ENCODE assay signal across 9 cellular contexts in the genomic region with DNA sequence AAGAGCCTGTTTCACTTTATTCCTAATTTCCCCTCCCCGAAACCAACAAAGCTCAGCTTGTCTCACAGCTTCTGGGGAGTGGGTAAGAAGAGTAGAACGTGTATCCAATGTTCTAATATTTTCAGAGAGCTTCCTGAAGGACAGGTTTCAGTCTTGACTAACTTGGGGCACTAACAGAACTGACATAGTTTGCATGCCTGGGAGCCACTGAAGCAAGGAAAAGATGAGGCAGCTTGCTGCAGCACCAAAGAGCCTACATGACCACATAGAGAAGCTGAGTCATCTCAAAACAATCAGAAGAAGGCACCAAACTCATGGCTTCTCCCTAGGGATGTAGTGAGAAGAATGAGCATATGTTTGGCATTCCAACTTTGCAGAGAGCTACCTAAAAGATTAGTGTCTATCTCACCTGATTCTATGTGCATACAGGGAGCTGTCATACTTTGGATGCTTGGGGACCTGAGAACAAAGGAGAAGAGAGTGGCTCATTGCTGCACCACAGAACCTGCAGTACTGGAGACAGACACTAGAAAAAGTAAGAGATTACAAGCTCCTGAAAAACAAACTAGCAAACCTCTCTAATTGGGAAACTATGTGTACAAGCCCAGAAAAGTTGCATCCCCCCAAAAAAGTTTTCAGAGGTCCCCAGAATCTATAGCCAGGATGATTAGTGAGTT.
DNase-seq lines count a peak whose midpoint lies in the region; ATAC-seq and TF ChIP-seq lines count a peak whose summit lies in the region.
"Had no signal": no experiment of that assay in that cellular context is flagged by ENCODE, and none has a peak within 500 bp of the region (broad histone marks: within the 10 kb centered on the region; RNA-seq: fewer than 3 reads in every experiment).

No MANE protein-coding gene starts in this region.

- peak overlapping the region in 7 of 11 experiments; percentile 51 to 75 (median 60); a peak in 13 of 22 replicates for H3K27ac ChIP-seq in BLaER1 treated with 17β-estradiol and CSF1 and Interleukin-3, amounts not matched to agents 10 nM and 100 nM
- no peak overlapping the region for H3K27ac ChIP-seq in uterus
- H3K27ac ChIP-seq: VCaP had no signal

- TF ChIP-seq POLR2A in uterus (IDR thresholded peaks at IDR 0.05): no peak

- intact Hi-C loops in uterus (cut with DNase I; ENCODE audit: low total_unique reads): no loop called here

- H3K9me3 Mint-ChIP-seq in T-cell: peaks cover 22 to 38% (median 24%) of the 10 kb centered on the region in 3 donors
- peaks cover 6% of the 10 kb centered on the region for H3K9me3 Mint-ChIP-seq in activated CD8-positive, alpha-beta memory T cell treated with anti-CD3 and anti-CD28 coated beads, Interleukin-2, amount 10 ng/mL, durations not matched to agents 7 days and 5 days (ENCODE audit: low read depth)

- peak overlapping the region in 2 of 10 experiments; percentile 0 to 17; a peak in 2 of 20 replicates for H3K4me3 ChIP-seq in BLaER1 treated with 17β-estradiol and CSF1 and Interleukin-3, amounts not matched to agents 10 nM and 100 nM
- H3K4me3 ChIP-seq in epithelial cell of proximal tubule (ENCODE audit: low read depth, low read length) (no peak overlapping the region), uterus (no peak overlapping the region)

- H4K20me1 ChIP-seq in BLaER1 treated with 17β-estradiol and CSF1 and Interleukin-3, amounts not matched to agents 10 nM and 100 nM: no peaks in the 10 kb centered on the region

- TF ChIP-seq CTCF in epithelial cell of proximal tubule (conservative IDR thresholded peaks at IDR 0.05; ENCODE audit: low read depth, low read length) (peak; percentile 27), uterus (IDR thresholded peaks at IDR 0.05) (no peak)

- H3K9ac ChIP-seq in BLaER1 treated with 17β-estradiol and CSF1 and Interleukin-3, amounts not matched to agents 10 nM and 100 nM: peak overlapping the region in 4 of 11 experiments; percentile 10 to 41 (median 30); a peak in 2 of 22 replicates

- POLR2A ChIA-PET in T-cell (lab: Charles Lee): no interaction called here

- peaks cover 0 to 4% of the 10 kb centered on the region in 2 donors for H3K27me3 Mint-ChIP-seq in T-cell
- no peaks in the 10 kb centered on the region for H3K27me3 Mint-ChIP-seq in activated CD8-positive, alpha-beta memory T cell treated with anti-CD3 and anti-CD28 coated beads, Interleukin-2, amount 10 ng/mL, durations not matched to agents 7 days and 5 days

- H3K36me3 Mint-ChIP-seq in T-cell: peaks cover 6% of the 10 kb centered on the region
- no peaks in the 10 kb centered on the region for H3K36me3 Mint-ChIP-seq in activated CD8-positive, alpha-beta memory T cell treated with anti-CD3 and anti-CD28 coated beads, Interleukin-2, amount 10 ng/mL, durations not matched to agents 7 days and 5 days

- no peaks in the 10 kb centered on the region for H3K4me1 Mint-ChIP-seq in T-cell
- H3K4me1 Mint-ChIP-seq in activated CD8-positive, alpha-beta memory T cell treated with anti-CD3 and anti-CD28 coated beads, Interleukin-2, amount 10 ng/mL, durations not matched to agents 7 days and 5 days: no peaks in the 10 kb centered on the region

- DNase-seq in epithelial cell of proximal tubule (ENCODE audit: low read depth): peak; percentile 97
- DNase-seq in uterus: no peak
- no peak for DNase-seq in T-cell
- no peak for DNase-seq in GM19238 (ENCODE audit: insufficient read length, low spot score)
- no peak for DNase-seq in activated CD8-positive, alpha-beta memory T cell treated with anti-CD3 and anti-CD28 coated beads, Interleukin-2, amount 10 ng/mL, durations not matched to agents 7 days and 5 days

- H3K27ac Mint-ChIP-seq in T-cell: no peak overlapping the region
- no peak overlapping the region for H3K27ac Mint-ChIP-seq in activated CD8-positive, alpha-beta memory T cell treated with anti-CD3 and anti-CD28 coated beads, Interleukin-2, amount 10 ng/mL, durations not matched to agents 7 days and 5 days

- peaks cover 4 to 41% (median 19%) of the 10 kb centered on the region in 10 experiments; a peak in 15 of 20 replicates for H3K4me1 ChIP-seq in BLaER1 treated with 17β-estradiol and CSF1 and Interleukin-3, amounts not matched to agents 10 nM and 100 nM
- no peaks in the 10 kb centered on the region for H3K4me1 ChIP-seq in uterus

- CTCF ChIA-PET in T-cell (lab: Charles Lee): no interaction called here
- CTCF ChIA-PET in activated CD8-positive, alpha-beta memory T cell treated with anti-CD3 and anti-CD28 coated beads, Interleukin-2, amount 10 ng/mL, durations not matched to agents 7 days and 5 days (lab: Charles Lee): no interaction called here

- H3K36me3 ChIP-seq in BLaER1 treated with 17β-estradiol and CSF1 and Interleukin-3, amounts not matched to agents 10 nM and 100 nM: peaks cover 0 to 7% (median 0%) of the 10 kb centered on the region in 11 experiments; a peak in 3 of 22 replicates
- no peaks in the 10 kb centered on the region for H3K36me3 ChIP-seq in uterus

- no peaks in the 10 kb centered on the region for H3K27me3 ChIP-seq in BLaER1 treated with 17β-estradiol and CSF1 and Interleukin-3, amounts not matched to agents 10 nM and 100 nM
- no peaks in the 10 kb centered on the region for H3K27me3 ChIP-seq in uterus

- ATAC-seq in GM21447 (IDR thresholded peaks at IDR 0.05; ENCODE audit: unreplicated experiment): peak; percentile 60
- ATAC-seq in HG03565 (IDR thresholded peaks at IDR 0.05; ENCODE audit: unreplicated experiment): peak; percentile 68
- ATAC-seq in T-cell (replicated peaks in 1 of 4): no peak
- ATAC-seq in activated CD8-positive, alpha-beta memory T cell treated with anti-CD3 and anti-CD28 coated beads, Interleukin-2, amount 10 ng/mL, durations not matched to agents 7 days and 5 days: no peak

- peak overlapping the region; percentile 14 to 62 (median 53); a peak in 18 of 22 replicates for H3K4me2 ChIP-seq in BLaER1 treated with 17β-estradiol and CSF1 and Interleukin-3, amounts not matched to agents 10 nM and 100 nM

- peaks cover 58 to 76% (median 63%) of the 10 kb centered on the region in 11 experiments for H3K9me3 ChIP-seq in BLaER1 treated with 17β-estradiol and CSF1 and Interleukin-3, amounts not matched to agents 10 nM and 100 nM (replicated peaks in 1 of 11)
- peaks cover 0 to 5% of the 10 kb centered on the region in 2 donors for H3K9me3 ChIP-seq in uterus

- H3K4me3 Mint-ChIP-seq in T-cell: no peak overlapping the region
- no peak overlapping the region for H3K4me3 Mint-ChIP-seq in activated CD8-positive, alpha-beta memory T cell treated with anti-CD3 and anti-CD28 coated beads, Interleukin-2, amount 10 ng/mL, durations not matched to agents 7 days and 5 days

Comparison
In these comparisons a context has a peak if more than half of its experiments do, and no peak if none do; other contexts are left out.
1. H3K27ac ChIP-seq: peak in BLaER1 treated with 17β-estradiol and CSF1 and Interleukin-3, amounts not matched to agents 10 nM and 100 nM (7 of 11); none in uterus (0 of 2).
2. ATAC-seq: peak in GM21447 (single experiment) and HG03565 (single experiment); none in T-cell (0 of 4) and activated CD8-positive, alpha-beta memory T cell treated with anti-CD3 and anti-CD28 coated beads, Interleukin-2, amount 10 ng/mL, durations not matched to agents 7 days and 5 days (single experiment).